8 cellular contexts compared by ENCODE assay signal in the genomic region with DNA sequence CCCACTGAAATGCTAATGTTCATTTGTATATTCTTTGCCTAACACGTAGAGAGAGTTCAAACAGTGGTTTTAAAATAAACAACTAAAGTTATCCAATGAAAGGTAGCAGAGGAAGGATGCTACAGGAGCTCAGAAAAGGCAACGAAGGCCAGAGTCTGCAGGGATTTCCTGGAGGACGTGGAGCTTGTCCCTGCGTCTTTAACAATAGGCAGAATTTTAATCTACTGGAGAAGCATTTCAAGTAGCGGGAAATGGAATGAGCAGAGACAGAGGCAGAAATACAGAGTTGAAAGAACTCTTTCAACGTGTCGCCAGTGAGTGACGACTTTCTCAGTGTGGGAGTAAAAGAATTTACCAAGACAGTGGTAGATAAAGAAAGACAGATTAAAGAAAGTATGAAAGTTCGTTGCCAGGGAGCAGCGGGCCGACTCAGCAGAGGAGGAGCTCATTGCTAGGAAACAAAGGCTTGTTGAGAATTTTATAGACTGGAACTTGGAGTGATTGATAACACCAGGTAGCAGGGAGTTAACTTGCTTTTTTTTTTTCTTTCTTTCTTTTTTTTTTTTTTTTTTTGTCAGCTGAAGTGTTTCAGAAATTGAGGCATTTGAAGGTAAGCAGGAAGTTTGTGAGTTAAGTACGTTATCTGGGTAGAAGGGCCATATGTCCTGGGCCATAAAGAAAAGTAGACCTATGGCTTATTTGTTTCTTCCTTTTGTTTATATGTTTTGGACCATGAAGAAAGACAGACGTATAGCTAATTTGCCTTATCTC. TPM values are rescaled to one million over a fixed set of nuclear protein-coding genes. Genes with fewer than 3 reads are reported as not detected.
DNase-seq lines count a peak whose midpoint lies in the region; ATAC-seq, FAIRE-seq and TF ChIP-seq lines count a peak whose summit lies in the region.

No MANE protein-coding gene starts in this region.

- H3K9me1 ChIP-seq in keratinocyte (ENCODE audit: control insufficient read depth, extremely low read depth, insufficient read depth, low read length) = no peaks in the 10 kb centered on the region

- peak overlapping the region; percentile 93 for H3K4me3 ChIP-seq in SU-DHL-6 (ENCODE audit: insufficient read depth, low read length, poor library complexity, severe bottlenecking)
- peak overlapping the region; percentile 85 to 91 for H3K4me3 ChIP-seq in cardiac fibroblast (replicated peaks in 1 of 2; ENCODE audit: low read depth in 2 of 2, low read length in 2 of 2)
- peak overlapping the region; percentile 92 to 94 (median 94) for H3K4me3 ChIP-seq in keratinocyte (ENCODE audit: control insufficient read depth in 2 of 3, extremely low read depth in 1 of 3, insufficient read depth in 2 of 3, low read depth in 1 of 3, low read length in 3 of 3)

- no peaks in the 10 kb centered on the region for H3K27me3 ChIP-seq in SU-DHL-6 (ENCODE audit: low read length)
- no peaks in the 10 kb centered on the region for H3K27me3 ChIP-seq in keratinocyte (ENCODE audit: control insufficient read depth, extremely low read depth, insufficient read depth, low read length)

- no peaks in the 10 kb centered on the region for H3F3A ChIP-seq in SU-DHL-6 (ENCODE audit: insufficient read depth)

- DNase-seq in DMS114 treated with DMSO at 0.1 percent for 48 hours (lab: John Stamatoyannopoulos, UW; ENCODE audit: unreplicated experiment) (peak; percentile 28), HUDEP-2 (lab: John Stamatoyannopoulos, UW; ENCODE audit: unreplicated experiment in 76 of 76) (peak in 72 of 76 experiments; percentile 23 to 87 (median 62)), cardiac fibroblast (ENCODE audit: low read depth in 2 of 2) (peak; percentile 58 to 71), keratinocyte (ENCODE audit: low read depth, low spot score) (no peak), amniotic stem cell (lab: John Stamatoyannopoulos, UW) (no peak)
- DNase-seq in stimulated activated CD4-positive, alpha-beta T cell treated with anti-CD3 and anti-CD28 coated beads, Interleukin-12 subunit alpha, Interleukin-12 subunit beta, amount 100 ng/mL, for 48 hours (ENCODE audit: low read depth in 2 of 3, low spot score in 1 of 3) = peak; percentile 3 to 29 (median 16)

- H3K9me3 ChIP-seq in SU-DHL-6 (ENCODE audit: insufficient read depth, low read length) = no peaks in the 10 kb centered on the region
- no peaks in the 10 kb centered on the region for H3K9me3 ChIP-seq in keratinocyte (ENCODE audit: control insufficient read depth, low read depth, low read length)

- H3K9me2 ChIP-seq in SU-DHL-6 (replicated peaks; ENCODE audit: insufficient read depth, low read length) = no peaks in the 10 kb centered on the region

- peak overlapping the region; percentile 8; the same call in 1 of the 2 replicates for H3K27ac ChIP-seq in SU-DHL-6 (ENCODE audit: low read depth, low read length)
- peak overlapping the region; percentile 83 for H3K27ac ChIP-seq in keratinocyte (ENCODE audit: control insufficient read depth, insufficient read depth, low read length)

- H4K20me1 ChIP-seq in SU-DHL-6 (ENCODE audit: low read depth, low read length) (no peaks in the 10 kb centered on the region), keratinocyte (ENCODE audit: control insufficient read depth, extremely low read depth, insufficient read depth, low read length) (no peaks in the 10 kb centered on the region)

- peak; percentile 31 for ATAC-seq in GM21390 (IDR thresholded peaks at IDR 0.05; ENCODE audit: unreplicated experiment)

- H3K9ac ChIP-seq in SU-DHL-6 (ENCODE audit: low read length) = peak overlapping the region; percentile 69
- H3K9ac ChIP-seq in keratinocyte (ENCODE audit: control insufficient read depth, extremely low read depth, insufficient read depth, low read length) = peak overlapping the region; percentile 87

- H3K36me3 ChIP-seq in SU-DHL-6 (ENCODE audit: low read length) (no peaks in the 10 kb centered on the region), keratinocyte (ENCODE audit: control insufficient read depth in 2 of 2, extremely low read depth in 1 of 2, insufficient read depth in 2 of 2, low read length in 2 of 2) (no peaks in the 10 kb centered on the region)

- FAIRE-seq in keratinocyte (lab: Jason Lieb, UNC) = no peak

- H3K4me2 ChIP-seq in SU-DHL-6 (ENCODE audit: low read depth, low read length, poor library complexity, severe bottlenecking) = peak overlapping the region; percentile 86
- H3K4me2 ChIP-seq in keratinocyte (ENCODE audit: control insufficient read depth, extremely low read depth, insufficient read depth, low read depth, low read length) = peak overlapping the region; percentile 100

- peaks cover 12% of the 10 kb centered on the region; the same call in 1 of the 2 replicates for H3K79me2 ChIP-seq in SU-DHL-6 (ENCODE audit: insufficient read depth, low read length)
- H3K79me2 ChIP-seq in keratinocyte (ENCODE audit: control insufficient read depth, insufficient read depth, low read length) = peaks cover 37% of the 10 kb centered on the region

- dilution Hi-C loops in keratinocyte (cut with MboI; ENCODE audit: extremely low pct_ligation_motif_present, low sequenced_read_pairs) = no loop called here

- TF ChIP-seq CTCF in SU-DHL-6 (IDR thresholded peaks at IDR 0.05; ENCODE audit: insufficient read depth, low read length, poor library complexity, severe bottlenecking) (no peak), cardiac fibroblast (IDR thresholded peaks at IDR 0.05; ENCODE audit: low read depth, low read length) (no peak), keratinocyte (optimal IDR thresholded peaks at IDR 0.05 in 1 of 3, IDR thresholded peaks at IDR 0.05 in 1 of 3, conservative IDR thresholded peaks at IDR 0.05 in 1 of 3; ENCODE audit: extremely low read depth in 1 of 3, insufficient read depth in 2 of 3, low read length in 3 of 3) (no peak)

- peaks cover 20% of the 10 kb centered on the region for H3K4me1 ChIP-seq in keratinocyte (ENCODE audit: control insufficient read depth, extremely low read depth, insufficient read depth, low read length)

- H2AFZ ChIP-seq in SU-DHL-6 (ENCODE audit: low read depth, low read length, severe bottlenecking) = peak overlapping the region; percentile 94
- H2AFZ ChIP-seq in keratinocyte (ENCODE audit: control insufficient read depth, low read length) = peak overlapping the region; percentile 99

RNA-seq across cellular contexts. Expression of a gene that starts 0.6 kb away (rescaled TPM):
- 24.5 to 28.1 TPM (median 27.9 TPM) in 3 replicates for polyA plus RNA-seq in keratinocyte
- polyA plus RNA-seq in keratinocyte (2011; ENCODE audit: low read depth) = 15.7 TPM
- 10.5 and 15.0 TPM in 2 replicates for polyA plus RNA-seq in keratinocyte (2011; cell fraction: cytosol; rRNA removed)
- 56.1 and 56.3 TPM in 2 replicates for polyA plus RNA-seq in keratinocyte (2011; cell fraction: nucleus; rRNA removed)
- 21.5 and 29.9 TPM in 2 replicates for polyA plus RNA-seq in keratinocyte (2012; ENCODE audit: low replicate concordance)
- 47.7 to 84.9 TPM (median 70.4 TPM) in 3 replicates for polyA minus RNA-seq in keratinocyte
- polyA minus RNA-seq in keratinocyte (2011; cell fraction: cytosol; rRNA and poly(A)+ RNA removed) = 26.5 TPM
- polyA minus RNA-seq in keratinocyte (2011; cell fraction: nucleus; rRNA and poly(A)+ RNA removed) = 69.6 and 114 TPM in 2 replicates

RNA-seq across cellular contexts. Expression of a gene that starts 29.9 kb away (rescaled TPM):
- 73.9 to 140 TPM (median 104 TPM) in 3 replicates for polyA plus RNA-seq in keratinocyte
- polyA plus RNA-seq in keratinocyte (2011; ENCODE audit: low read depth) = 131 TPM
- 80.0 and 140 TPM in 2 replicates for polyA plus RNA-seq in keratinocyte (2011; cell fraction: cytosol; rRNA removed)
- 88.1 and 123 TPM in 2 replicates for polyA plus RNA-seq in keratinocyte (2011; cell fraction: nucleus; rRNA removed)
- 70.7 and 98.6 TPM in 2 replicates for polyA plus RNA-seq in keratinocyte (2012; ENCODE audit: low replicate concordance)
- 9.6 to 79.2 TPM (median 28.2 TPM) in 3 replicates for polyA minus RNA-seq in keratinocyte
- polyA minus RNA-seq in keratinocyte (2011; cell fraction: cytosol; rRNA and poly(A)+ RNA removed) = 45.5 TPM
- 26.5 and 57.1 TPM in 2 replicates for polyA minus RNA-seq in keratinocyte (2011; cell fraction: nucleus; rRNA and poly(A)+ RNA removed)

Comparison
In these comparisons a context has a peak if more than half of its experiments do, and no peak if none do; other contexts are left out.
1. DNase-seq: peak in DMS114 treated with DMSO at 0.1 percent for 48 hours (single experiment), HUDEP-2 (72 of 76), cardiac fibroblast (2 of 2) and stimulated activated CD4-positive, alpha-beta T cell treated with anti-CD3 and anti-CD28 coated beads, Interleukin-12 subunit alpha, Interleukin-12 subunit beta, amount 100 ng/mL, for 48 hours (3 of 3); none in keratinocyte (single experiment) and amniotic stem cell (single experiment).
2. Peak in every context shown above with its lines, with median percentiles within 50 percentile points of each other: H3K4me3 ChIP-seq.